9 cellular contexts compared by ENCODE assay signal in genomic region chr14:77607741-77608302, GRCh38. TPM values are rescaled to one million over a fixed set of nuclear protein-coding genes. Genes with fewer than 3 reads are reported as not detected.
DNase-seq lines count a peak whose midpoint lies in the region; ATAC-seq, FAIRE-seq and TF ChIP-seq lines count a peak whose summit lies in the region.
"Had no signal": no experiment of that assay in that cellular context is flagged by ENCODE, and none has a peak within 500 bp of the region (broad histone marks: within the 10 kb centered on the region; RNA-seq: fewer than 3 reads in every experiment).

No MANE protein-coding gene starts in this region.

- H3K4me2 ChIP-seq in mesendoderm (ENCODE audit: low read length): no peak overlapping the region

- no peak for TF ChIP-seq CTCF in Calu3 (IDR thresholded peaks at IDR 0.05; ENCODE audit: unreplicated experiment)

- TF ChIP-seq POLR2A in GM12891 (IDR thresholded peaks at IDR 0.05; ENCODE audit: low read depth, low read length): no peak

- H3K27me3 ChIP-seq in mesendoderm (ENCODE audit: insufficient read depth, low read length, poor library complexity) (no peaks in the 10 kb centered on the region), small intestine (ENCODE audit: control insufficient read depth in 2 of 2, insufficient read depth in 2 of 2, low read length in 2 of 2) (no peaks in the 10 kb centered on the region)

- H3K18ac ChIP-seq in mesendoderm (ENCODE audit: low read length): no peak overlapping the region

- no peak overlapping the region for H4K5ac ChIP-seq in mesendoderm (ENCODE audit: low read length)

- H2BK15ac ChIP-seq in mesendoderm (replicated peaks; ENCODE audit: low read depth): no peak overlapping the region

- BruUV-seq in Calu3 (replicated peaks; lab: Mats Ljungman, UMichigan): no TSS peak

- no peak overlapping the region for H2BK120ac ChIP-seq in mesendoderm (ENCODE audit: low read depth, low read length)

- WGBS in mesendoderm (ENCODE audit: extremely low coverage, insufficient coverage, low lambda C conversion rate): no CpG with 5 or more reads among the region's 9 CpGs
- 50 to 61% (median 52%) methylated on average over 9 of the region's 9 CpGs for WGBS in small intestine, 3 donors

- peaks cover 29% of the 10 kb centered on the region for H3K79me2 ChIP-seq in mesendoderm (ENCODE audit: control insufficient read depth, insufficient read depth, low read length)

- H3K23ac ChIP-seq in mesendoderm (ENCODE audit: low read length): peak overlapping the region; percentile 9

- no peak overlapping the region for H2BK5ac ChIP-seq in mesendoderm (ENCODE audit: low read length)

- H3K9me3 ChIP-seq in small intestine (ENCODE audit: control insufficient read depth, low read depth): no peaks in the 10 kb centered on the region

- H3K27ac Mint-ChIP-seq in Calu3 (ENCODE audit: unreplicated experiment): no peak overlapping the region

- H3K4ac ChIP-seq in mesendoderm (ENCODE audit: low read depth, low read length): no peak overlapping the region

- H3K79me1 ChIP-seq in mesendoderm (ENCODE audit: low read length): peaks cover 9% of the 10 kb centered on the region

- no peak overlapping the region for H3K56ac ChIP-seq in mesendoderm (ENCODE audit: low read length)

- intact Hi-C loops in Calu3 (cut with micrococcal nuclease; ENCODE audit: unreplicated experiment): no loop called here

- peaks cover 22% of the 10 kb centered on the region for H3K4me1 Mint-ChIP-seq in Calu3 (ENCODE audit: low read depth, unreplicated experiment)

- no peak overlapping the region for H2AK5ac ChIP-seq in mesendoderm (ENCODE audit: low read length)

- H3K27me3 Mint-ChIP-seq in Calu3 (ENCODE audit: unreplicated experiment): no peaks in the 10 kb centered on the region

- DNase-seq in GM12891 (ENCODE audit: insufficient read length, low spot score) (no peak), mesendoderm (peak; percentile 53), foreskin melanocyte (no peak), small intestine (no peak), Calu3 (no peak)
- DNase-seq in activated CD8-positive, alpha-beta memory T cell treated with anti-CD3 and anti-CD28 coated beads, Interleukin-2, amount 50 U/mL, for 4 hours: peak; percentile 15
- no peak for DNase-seq in stimulated activated CD4-positive, alpha-beta T cell treated with anti-CD3 and anti-CD28 coated beads, Interleukin-15, amount 100 ng/mL, for 24 hours

- peak; percentile 71 for ATAC-seq in HG02885 (IDR thresholded peaks at IDR 0.05; ENCODE audit: poor library complexity, unreplicated experiment)
- ATAC-seq: SK-N-SH treated with all-trans-retinoic acid at 6 μM for 48 hours had no signal

- H3K9ac ChIP-seq in mesendoderm (ENCODE audit: low read length): no peak overlapping the region

- H3K36me3 ChIP-seq in mesendoderm (ENCODE audit: control insufficient read depth, insufficient read depth, low read length) (no peaks in the 10 kb centered on the region), small intestine (ENCODE audit: control insufficient read depth in 2 of 2, insufficient read depth in 2 of 2, low read length in 2 of 2) (peaks cover 0 to 3% of the 10 kb centered on the region in 2 donors)

- no peak overlapping the region for H3K4me3 Mint-ChIP-seq in Calu3 (ENCODE audit: low read depth, unreplicated experiment)

- H3K36me3 Mint-ChIP-seq in Calu3 (ENCODE audit: insufficient read depth, unreplicated experiment): no peaks in the 10 kb centered on the region

- H4K8ac ChIP-seq in mesendoderm (ENCODE audit: low read depth, low read length): no peak overlapping the region

- FAIRE-seq in GM12891 (lab: Jason Lieb, UNC) (peak; percentile 55), small intestine (lab: Jason Lieb, UNC) (no peak)

- H3K4me1 ChIP-seq in mesendoderm (ENCODE audit: control insufficient read depth, low read depth, low read length) (peaks cover 4% of the 10 kb centered on the region), small intestine (ENCODE audit: control insufficient read depth in 2 of 2, insufficient read depth in 1 of 2, low read depth in 1 of 2, low read length in 1 of 2) (peaks cover 2 to 12% of the 10 kb centered on the region in 2 donors)

- H3K27ac ChIP-seq in mesendoderm (ENCODE audit: low read depth, low read length) (no peak overlapping the region), small intestine (ENCODE audit: low read depth in 1 of 2, low read length in 1 of 2) (peak overlapping the region in 1 of 2 donors; percentile 32)

- H3K4me3 ChIP-seq in mesendoderm (ENCODE audit: low read length): no peak overlapping the region
- no peak overlapping the region for H3K4me3 ChIP-seq in small intestine (ENCODE audit: low read depth in 1 of 2, low read length in 2 of 2)

- CTCF ChIA-PET in Calu3 (lab: Charles Lee): interaction anchor here (0.6 to 1.3 kb wide), 2 partner anchors 16 to 33 kb away, joined by 3 to 4 read pairs; no protein-coding TSS in a partner anchor

- H3K9me3 Mint-ChIP-seq in Calu3 (ENCODE audit: low read depth, unreplicated experiment): no peaks in the 10 kb centered on the region

TF ChIP-seq in GM12891, 5 proteins besides CTCF, POLR2A, EP300 and RAD21:
- TF ChIP-seq SPI1 (IDR thresholded peaks at IDR 0.05; ENCODE audit: low read depth, low read length): no peak
- no peak for TF ChIP-seq TAF1 (IDR thresholded peaks at IDR 0.05; ENCODE audit: low read depth, low read length)
- no peak for TF ChIP-seq PAX5 (IDR thresholded peaks at IDR 0.05; ENCODE audit: insufficient read depth, low read length, severe bottlenecking)
- TF ChIP-seq POLR2AphosphoS5 (IDR thresholded peaks at IDR 0.05; ENCODE audit: low read depth, low read length): no peak
- no peak for TF ChIP-seq POU2F2 (IDR thresholded peaks at IDR 0.05; ENCODE audit: low read depth, low read length)

RNA-seq across cellular contexts. Expression of gene SPTLC2, which starts 8.6 kb away (rescaled TPM):
- polyA plus RNA-seq in GM12891 (2012; ENCODE audit: low read depth, missing spikeins): 9.7 TPM
- 13.0 TPM for polyA plus RNA-seq in mesendoderm (2013, experiment 1 of 2)
- 12.6 TPM for polyA plus RNA-seq in mesendoderm (2013, experiment 2 of 2)
- 10 to 100 TPM in 1 of 3 donors, 1 to 10 TPM in 2; 5.9 to 27.5 (median 6.7) TPM for polyA plus RNA-seq in small intestine
- total RNA-seq in Calu3 (2022): 45.5 and 45.9 TPM in 2 replicates

Comparison
In these comparisons a context has a peak if more than half of its experiments do, and no peak if none do; other contexts are left out.
1. DNase-seq: peak in activated CD8-positive, alpha-beta memory T cell treated with anti-CD3 and anti-CD28 coated beads, Interleukin-2, amount 50 U/mL, for 4 hours (single experiment) and mesendoderm (single experiment); none in GM12891 (single experiment), foreskin melanocyte (single experiment), stimulated activated CD4-positive, alpha-beta T cell treated with anti-CD3 and anti-CD28 coated beads, Interleukin-15, amount 100 ng/mL, for 24 hours (single experiment), small intestine (single experiment) and Calu3 (single experiment).